In genomic region chr5:180201051-180201987, GRCh38 we compare ENCODE assay signal across 9 cellular contexts. TPM values are rescaled to one million over a fixed set of nuclear protein-coding genes. Genes with fewer than 3 reads are reported as not detected.
DNase-seq lines count a peak whose midpoint lies in the region; ATAC-seq and TF ChIP-seq lines count a peak whose summit lies in the region.
"Had no signal": no experiment of that assay in that cellular context is flagged by ENCODE, and none has a peak within 500 bp of the region (broad histone marks: within the 10 kb centered on the region; RNA-seq: fewer than 3 reads in every experiment).

No MANE protein-coding gene starts in this region.

- CTCF ChIA-PET in AG04450 (lab: Charles Lee) = no interaction called here
- CTCF ChIA-PET in CD8-positive, alpha-beta T cell (lab: Charles Lee) = interaction anchor here (1.1 to 1.5 kb wide), 2 partner anchors 8 to 114 kb away, joined by 3 to 6 read pairs; partner anchors contain the start of gene RASGEF1C

- H3K9me3 Mint-ChIP-seq in CD8-positive, alpha-beta T cell = no peaks in the 10 kb centered on the region

- intact Hi-C loops in esophagus muscularis mucosa (cut with DNase I) = no loop called here
- intact Hi-C loops in CD8-positive, alpha-beta T cell (cut with DNase I, micrococcal nuclease) = loop anchor here (1.0 to 10.0 kb wide), 3 partner anchors 114 to 269 kb away; no protein-coding TSS in a partner anchor
- intact Hi-C loops in cardiac septum (cut with DNase I) = no loop called here

- in situ Hi-C loops in GM13976 (cut with MboI; ENCODE audit: low sequenced_read_pairs, unreplicated experiment) = no loop called here

- H3K4me1 ChIP-seq in esophagus muscularis mucosa = no peaks in the 10 kb centered on the region
- H3K4me1 ChIP-seq in CD8-positive, alpha-beta T cell (ENCODE audit: insufficient read depth, low read length) = no peaks in the 10 kb centered on the region

- H3K36me3 ChIP-seq in esophagus muscularis mucosa = no peaks in the 10 kb centered on the region
- H3K36me3 ChIP-seq in CD8-positive, alpha-beta T cell (ENCODE audit: insufficient read depth, low read length) = no peaks in the 10 kb centered on the region

- H3K27me3 Mint-ChIP-seq in CD8-positive, alpha-beta T cell (ENCODE audit: low read depth) = peaks cover 36% of the 10 kb centered on the region

- peaks cover 2% of the 10 kb centered on the region; the same call in 1 of the 2 replicates for H3K9me3 ChIP-seq in AG04450 (ENCODE audit: control insufficient read depth, insufficient read depth, low read length)
- H3K9me3 ChIP-seq in esophagus muscularis mucosa = no peaks in the 10 kb centered on the region
- H3K9me3 ChIP-seq in CD8-positive, alpha-beta T cell (ENCODE audit: low read length) = no peaks in the 10 kb centered on the region

- DNase-seq in AG04450 (ENCODE audit: low read depth, low spot score) (no peak), GM13976 (ENCODE audit: low spot score) (no peak), NCI-H82 treated with DMSO at 0.1 percent for 48 hours (lab: John Stamatoyannopoulos, UW; ENCODE audit: unreplicated experiment) (peak; percentile 86), esophagus muscularis mucosa (ENCODE audit: extremely low spot score) (peak; percentile 88), NCI-H510A (lab: John Stamatoyannopoulos, UW) (no peak), cardiac septum (ENCODE audit: low spot score) (no peak)
- DNase-seq in CD8-positive, alpha-beta T cell = no peak

- no peak overlapping the region for H3K27ac Mint-ChIP-seq in CD8-positive, alpha-beta T cell

- no peaks in the 10 kb centered on the region for H3K4me1 Mint-ChIP-seq in CD8-positive, alpha-beta T cell (ENCODE audit: low read depth)

- H3K4me3 ChIP-seq in AG04450 (ENCODE audit: low read depth, low read length) (no peak overlapping the region), esophagus muscularis mucosa (no peak overlapping the region)
- H3K4me3 ChIP-seq in CD8-positive, alpha-beta T cell (ENCODE audit: low read depth, low read length) = no peak overlapping the region

- TF ChIP-seq CTCF in AG04450 (IDR thresholded peaks at IDR 0.05; ENCODE audit: low read depth, low read length) = peak; percentile 26; the same call in 1 of the 2 replicates
- TF ChIP-seq CTCF in GM13976 (IDR thresholded peaks at IDR 0.05; ENCODE audit: borderline replicate concordance, control extremely low read depth, extremely low read depth, insufficient read depth, missing control alignments) = peak; percentile 23
- TF ChIP-seq CTCF in esophagus muscularis mucosa (IDR thresholded peaks at IDR 0.05) = no peak
- no peak for TF ChIP-seq CTCF in CD8-positive, alpha-beta T cell (IDR thresholded peaks at IDR 0.05)

- ATAC-seq in CD8-positive, alpha-beta T cell = no peak
- ATAC-seq in HG03442 (IDR thresholded peaks at IDR 0.05; ENCODE audit: unreplicated experiment) = no peak

- 80% methylated on average over 21 of the region's 23 CpGs for WGBS in esophagus muscularis mucosa

- POLR2A ChIA-PET in AG04450 (lab: Yijun Ruan, JAX) = no interaction called here
- POLR2A ChIA-PET in CD8-positive, alpha-beta T cell (lab: Charles Lee) = no interaction called here

- H3K27ac ChIP-seq in AG04450 (ENCODE audit: low read depth, low read length) (no peak overlapping the region), esophagus muscularis mucosa (replicated peaks in 1 of 4) (no peak overlapping the region)
- no peak overlapping the region for H3K27ac ChIP-seq in CD8-positive, alpha-beta T cell (ENCODE audit: low read depth, low read length)
- H3K27ac ChIP-seq: epithelial cell of prostate had no signal

- H3K27me3 ChIP-seq in AG04450 (ENCODE audit: control insufficient read depth, insufficient read depth, low read length) (peaks cover 3% of the 10 kb centered on the region), esophagus muscularis mucosa (peaks cover 0 to 40% (median 0%) of the 10 kb centered on the region in 4 donors)
- H3K27me3 ChIP-seq in CD8-positive, alpha-beta T cell (ENCODE audit: insufficient read depth, low read length) = no peaks in the 10 kb centered on the region

- no peak overlapping the region for H3K4me3 Mint-ChIP-seq in CD8-positive, alpha-beta T cell

- TF ChIP-seq POLR2A in esophagus muscularis mucosa (IDR thresholded peaks at IDR 0.05; ENCODE audit: low read depth) = no peak

- TF ChIP-seq EP300 in esophagus muscularis mucosa (IDR thresholded peaks at IDR 0.05) = no peak

- H3K36me3 Mint-ChIP-seq in CD8-positive, alpha-beta T cell = no peaks in the 10 kb centered on the region

RNA-seq across cellular contexts. Expression of gene RASGEF1C, which starts 7.7 kb away (rescaled TPM):
- not detected in 2 replicates for polyA plus RNA-seq in AG04450 (2011; rRNA removed)
- not detected in 2 replicates for polyA minus RNA-seq in AG04450 (2011; rRNA and poly(A)+ RNA removed)
- total RNA-seq in esophagus muscularis mucosa (1 to 10 TPM; 1.2 to 3.1 (median 2.5) TPM), cardiac septum (0.40 TPM)
- total RNA-seq in CD8-positive, alpha-beta T cell = not detected

Comparison
In these comparisons a context has a peak if more than half of its experiments do, and no peak if none do; other contexts are left out.
1. DNase-seq: peak in NCI-H82 treated with DMSO at 0.1 percent for 48 hours (single experiment) and esophagus muscularis mucosa (single experiment); none in AG04450 (single experiment), GM13976 (single experiment), NCI-H510A (single experiment), CD8-positive, alpha-beta T cell (0 of 7) and cardiac septum (single experiment).
2. CTCF ChIP-seq: peak in AG04450 (single experiment) and GM13976 (single experiment); none in esophagus muscularis mucosa (0 of 3) and CD8-positive, alpha-beta T cell (single experiment).
3. intact Hi-C loops: an anchor here in CD8-positive, alpha-beta T cell (1.0 to 10.0 kb wide); none called in esophagus muscularis mucosa and cardiac septum.